8 cellular contexts compared by ENCODE assay signal in genomic region chr2:222024934-222025890, GRCh38.
DNase-seq lines count a peak whose midpoint lies in the region; ATAC-seq and TF ChIP-seq lines count a peak whose summit lies in the region.

No MANE protein-coding gene starts in this region.

- no peak overlapping the region for H2AFZ ChIP-seq in GM23248

- ATAC-seq in body of pancreas (no peak), HG03097 (IDR thresholded peaks at IDR 0.05; ENCODE audit: low FRiP score, unreplicated experiment) (no peak), GM21360 (IDR thresholded peaks at IDR 0.05; ENCODE audit: unreplicated experiment) (no peak)

- in situ Hi-C loops in GM23248 (cut with MboI), result no loop called here

- no peak overlapping the region for H3K9ac ChIP-seq in GM23248

- no peaks in the 10 kb centered on the region for H3K79me2 ChIP-seq in GM23248 (ENCODE audit: insufficient read depth)

- H3K36me3 ChIP-seq in GM23248 (ENCODE audit: low read depth) (no peaks in the 10 kb centered on the region), body of pancreas (replicated peaks in 1 of 2; ENCODE audit: insufficient read depth in 1 of 2, low read depth in 2 of 2) (no peaks in the 10 kb centered on the region)

- no peaks in the 10 kb centered on the region for H3K9me2 ChIP-seq in GM23248 (ENCODE audit: insufficient read depth)

- no peaks in the 10 kb centered on the region for H3F3A ChIP-seq in GM23248 (ENCODE audit: insufficient read depth)

- H3K9me3 ChIP-seq in GM23248 (ENCODE audit: low read depth) (no peaks in the 10 kb centered on the region), body of pancreas (no peaks in the 10 kb centered on the region)

- WGBS in GM23248 (ENCODE audit: low coverage in 1 of 2, low lambda C conversion rate in 2 of 2, missing lambda C conversion rate in 2 of 2), 2 experiments, result 26 to 30% methylated on average over 8 of the region's 8 CpGs
- 25 to 29% methylated on average over 8 of the region's 8 CpGs for WGBS in body of pancreas, 2 donors

- intact Hi-C loops in body of pancreas (cut with DNase I), result no loop called here

- H3K4me2 ChIP-seq in GM23248 (ENCODE audit: unreplicated experiment), result no peak overlapping the region

- no peak overlapping the region for H3K27ac ChIP-seq in GM23248
- H3K27ac ChIP-seq in body of pancreas, result no peak overlapping the region

- H3K4me1 ChIP-seq in GM23248 (ENCODE audit: insufficient read depth) (no peaks in the 10 kb centered on the region), body of pancreas (no peaks in the 10 kb centered on the region)

- DNase-seq in AG09309 (ENCODE audit: low read depth) (no peak), GM23248 (peak; percentile 59), NCI-H2171 treated with DMSO at 0.1 percent for 48 hours (lab: John Stamatoyannopoulos, UW) (peak; percentile 65), body of pancreas (peak in 1 of 4 donors; percentile 8), kidney glomerular epithelial cell (lab: John Stamatoyannopoulos, UW) (peak; percentile 55)
- no peak for DNase-seq in stimulated activated CD4-positive, alpha-beta T cell treated with anti-CD3 and anti-CD28 coated beads, Interleukin-1b, Interleukin-23, amount 100 ng/mL, for 48 hours

- no peak for TF ChIP-seq POLR2A in body of pancreas (IDR thresholded peaks at IDR 0.05)

- TF ChIP-seq CTCF in AG09309 (IDR thresholded peaks at IDR 0.05; ENCODE audit: control insufficient read depth, insufficient read depth, low read depth, low read length, missing control alignments) (peak; percentile 58), body of pancreas (IDR thresholded peaks at IDR 0.05) (peak; percentile 7 to 51 (median 46))

- H4K20me1 ChIP-seq in GM23248 (ENCODE audit: insufficient read depth), result no peaks in the 10 kb centered on the region

- H3K27me3 ChIP-seq in GM23248 (replicated peaks; ENCODE audit: insufficient read depth), result peaks cover 19% of the 10 kb centered on the region
- no peaks in the 10 kb centered on the region for H3K27me3 ChIP-seq in body of pancreas

- H3K4me3 ChIP-seq in AG09309 (ENCODE audit: control insufficient read depth, low read depth, low read length) (no peak overlapping the region), GM23248 (no peak overlapping the region), body of pancreas (no peak overlapping the region)

Comparison
In these comparisons a context has a peak if more than half of its experiments do, and no peak if none do; other contexts are left out.
1. DNase-seq: peak in GM23248 (single experiment), NCI-H2171 treated with DMSO at 0.1 percent for 48 hours (single experiment) and kidney glomerular epithelial cell (single experiment); none in AG09309 (single experiment) and stimulated activated CD4-positive, alpha-beta T cell treated with anti-CD3 and anti-CD28 coated beads, Interleukin-1b, Interleukin-23, amount 100 ng/mL, for 48 hours (single experiment).